Comparison of ENCODE assay signal across 1 cellular context in the genomic region with DNA sequence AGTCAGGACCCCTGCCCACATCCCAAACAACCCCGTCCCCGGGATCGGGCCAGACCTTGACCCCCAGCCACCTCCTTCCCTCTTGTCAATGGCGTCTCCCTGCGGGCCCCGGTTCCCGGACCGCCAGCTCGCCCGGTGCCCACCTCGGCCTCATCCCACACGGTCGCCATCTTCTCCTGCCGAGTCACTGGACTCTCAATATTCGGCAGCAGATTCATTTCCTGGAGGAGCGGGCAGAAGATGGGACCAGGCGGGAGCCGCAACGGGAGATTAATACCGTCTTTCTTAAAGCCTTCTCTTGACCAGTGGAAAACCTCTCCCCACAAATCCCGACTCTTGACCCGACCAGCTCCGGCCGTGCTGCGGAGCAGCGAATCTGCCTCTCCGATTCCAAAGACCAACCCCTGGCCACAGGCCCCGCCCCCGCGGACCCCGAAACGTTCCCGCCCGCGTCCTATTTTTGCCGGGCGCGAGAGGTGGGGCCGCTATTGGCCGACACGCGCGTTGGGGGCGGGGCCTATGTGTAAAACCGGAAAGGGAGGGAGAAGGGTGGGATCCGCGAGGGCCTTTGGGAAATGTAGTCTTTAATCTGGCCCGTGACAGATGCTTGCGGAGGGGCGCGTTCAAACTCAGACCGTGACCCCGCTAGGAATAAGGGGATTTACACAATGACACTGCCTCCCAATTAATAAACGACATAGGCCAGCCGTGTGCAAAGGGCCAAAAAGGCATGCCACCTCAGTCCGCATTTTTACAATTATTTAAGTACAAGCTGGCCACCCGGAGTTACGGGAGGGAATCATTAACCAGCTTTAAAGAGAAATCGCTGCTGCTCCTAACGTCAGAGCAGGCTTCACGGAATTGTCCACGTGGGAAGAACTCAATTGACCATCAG.
TF ChIP-seq lines count a peak whose summit lies in the region.

A gene (minus strand): TSS at position 378 of the 895 bp plus-strand sequence. CDS start 160 bp downstream, at position 218.

TF ChIP-seq in A549, 52 proteins besides CTCF, POLR2A, EP300 and RAD21 (continued from another document):
- TF ChIP-seq, protein P1, sequence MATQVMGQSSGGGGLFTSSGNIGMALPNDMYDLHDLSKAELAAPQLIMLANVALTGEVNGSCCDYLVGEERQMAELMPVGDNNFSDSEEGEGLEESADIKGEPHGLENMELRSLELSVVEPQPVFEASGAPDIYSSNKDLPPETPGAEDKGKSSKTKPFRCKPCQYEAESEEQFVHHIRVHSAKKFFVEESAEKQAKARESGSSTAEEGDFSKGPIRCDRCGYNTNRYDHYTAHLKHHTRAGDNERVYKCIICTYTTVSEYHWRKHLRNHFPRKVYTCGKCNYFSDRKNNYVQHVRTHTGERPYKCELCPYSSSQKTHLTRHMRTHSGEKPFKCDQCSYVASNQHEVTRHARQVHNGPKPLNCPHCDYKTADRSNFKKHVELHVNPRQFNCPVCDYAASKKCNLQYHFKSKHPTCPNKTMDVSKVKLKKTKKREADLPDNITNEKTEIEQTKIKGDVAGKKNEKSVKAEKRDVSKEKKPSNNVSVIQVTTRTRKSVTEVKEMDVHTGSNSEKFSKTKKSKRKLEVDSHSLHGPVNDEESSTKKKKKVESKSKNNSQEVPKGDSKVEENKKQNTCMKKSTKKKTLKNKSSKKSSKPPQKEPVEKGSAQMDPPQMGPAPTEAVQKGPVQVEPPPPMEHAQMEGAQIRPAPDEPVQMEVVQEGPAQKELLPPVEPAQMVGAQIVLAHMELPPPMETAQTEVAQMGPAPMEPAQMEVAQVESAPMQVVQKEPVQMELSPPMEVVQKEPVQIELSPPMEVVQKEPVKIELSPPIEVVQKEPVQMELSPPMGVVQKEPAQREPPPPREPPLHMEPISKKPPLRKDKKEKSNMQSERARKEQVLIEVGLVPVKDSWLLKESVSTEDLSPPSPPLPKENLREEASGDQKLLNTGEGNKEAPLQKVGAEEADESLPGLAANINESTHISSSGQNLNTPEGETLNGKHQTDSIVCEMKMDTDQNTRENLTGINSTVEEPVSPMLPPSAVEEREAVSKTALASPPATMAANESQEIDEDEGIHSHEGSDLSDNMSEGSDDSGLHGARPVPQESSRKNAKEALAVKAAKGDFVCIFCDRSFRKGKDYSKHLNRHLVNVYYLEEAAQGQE (IDR thresholded peaks at IDR 0.05), result no peak
- peak; percentile 89 for TF ChIP-seq KDM5A (IDR thresholded peaks at IDR 0.05)
- TF ChIP-seq, protein P2, sequence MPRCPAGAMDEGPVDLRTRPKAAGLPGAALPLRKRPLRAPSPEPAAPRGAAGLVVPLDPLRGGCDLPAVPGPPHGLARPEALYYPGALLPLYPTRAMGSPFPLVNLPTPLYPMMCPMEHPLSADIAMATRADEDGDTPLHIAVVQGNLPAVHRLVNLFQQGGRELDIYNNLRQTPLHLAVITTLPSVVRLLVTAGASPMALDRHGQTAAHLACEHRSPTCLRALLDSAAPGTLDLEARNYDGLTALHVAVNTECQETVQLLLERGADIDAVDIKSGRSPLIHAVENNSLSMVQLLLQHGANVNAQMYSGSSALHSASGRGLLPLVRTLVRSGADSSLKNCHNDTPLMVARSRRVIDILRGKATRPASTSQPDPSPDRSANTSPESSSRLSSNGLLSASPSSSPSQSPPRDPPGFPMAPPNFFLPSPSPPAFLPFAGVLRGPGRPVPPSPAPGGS (IDR thresholded peaks at IDR 0.05), result 0 out of 3 replicates have a peak, but pooled peaks have one; percentile 44
- no peak for TF ChIP-seq EHF (CRISPR knock-in tag; IDR thresholded peaks at IDR 0.05)
- TF ChIP-seq HDAC2 (IDR thresholded peaks at IDR 0.05), result peak; percentile 38; the same call in 1 of the 2 replicates
- TF ChIP-seq FOSL2 (IDR thresholded peaks at IDR 0.05), result no peak
- peak; percentile 55; the same call in 1 of the 2 replicates for TF ChIP-seq FOSL2 (CRISPR knock-in tag; IDR thresholded peaks at IDR 0.05)
- no peak for TF ChIP-seq JUNB (IDR thresholded peaks at IDR 0.05)
- TF ChIP-seq ZSCAN20 (CRISPR knock-in tag; IDR thresholded peaks at IDR 0.05), result no peak
- TF ChIP-seq, protein P3, sequence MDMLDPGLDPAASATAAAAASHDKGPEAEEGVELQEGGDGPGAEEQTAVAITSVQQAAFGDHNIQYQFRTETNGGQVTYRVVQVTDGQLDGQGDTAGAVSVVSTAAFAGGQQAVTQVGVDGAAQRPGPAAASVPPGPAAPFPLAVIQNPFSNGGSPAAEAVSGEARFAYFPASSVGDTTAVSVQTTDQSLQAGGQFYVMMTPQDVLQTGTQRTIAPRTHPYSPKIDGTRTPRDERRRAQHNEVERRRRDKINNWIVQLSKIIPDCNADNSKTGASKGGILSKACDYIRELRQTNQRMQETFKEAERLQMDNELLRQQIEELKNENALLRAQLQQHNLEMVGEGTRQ (IDR thresholded peaks at IDR 0.05), result peak; percentile 58; the same call in 1 of the 2 replicates
- TF ChIP-seq NPAS2 (CRISPR knock-in tag; IDR thresholded peaks at IDR 0.05; ENCODE audit: borderline replicate concordance), result no peak
- TF ChIP-seq, protein P4, sequence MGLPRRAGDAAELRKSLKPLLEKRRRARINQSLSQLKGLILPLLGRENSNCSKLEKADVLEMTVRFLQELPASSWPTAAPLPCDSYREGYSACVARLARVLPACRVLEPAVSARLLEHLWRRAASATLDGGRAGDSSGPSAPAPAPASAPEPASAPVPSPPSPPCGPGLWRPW (IDR thresholded peaks at IDR 0.05), result no peak
- no peak for TF ChIP-seq CBX8 (IDR thresholded peaks at IDR 0.05)
- 0 out of 2 replicates have a peak, but pooled peaks have one; percentile 45 for TF ChIP-seq HOXB5 (CRISPR knock-in tag; IDR thresholded peaks at IDR 0.05)
- no peak for TF ChIP-seq POLR2AphosphoS2 (conservative IDR thresholded peaks at IDR 0.05; ENCODE audit: low read length)
- TF ChIP-seq CBX2 (IDR thresholded peaks at IDR 0.05; ENCODE audit: borderline replicate concordance, low read depth), result no peak
- TF ChIP-seq SREBF2 (IDR thresholded peaks at IDR 0.05), result 0 out of 2 replicates have a peak, but pooled peaks have one; percentile 11
- TF ChIP-seq CHD4 (IDR thresholded peaks at IDR 0.05; ENCODE audit: borderline replicate concordance), result no peak
- TF ChIP-seq PHF8 (IDR thresholded peaks at IDR 0.05; ENCODE audit: borderline replicate concordance, low read depth), result peak; percentile 93
- TF ChIP-seq, protein P5, sequence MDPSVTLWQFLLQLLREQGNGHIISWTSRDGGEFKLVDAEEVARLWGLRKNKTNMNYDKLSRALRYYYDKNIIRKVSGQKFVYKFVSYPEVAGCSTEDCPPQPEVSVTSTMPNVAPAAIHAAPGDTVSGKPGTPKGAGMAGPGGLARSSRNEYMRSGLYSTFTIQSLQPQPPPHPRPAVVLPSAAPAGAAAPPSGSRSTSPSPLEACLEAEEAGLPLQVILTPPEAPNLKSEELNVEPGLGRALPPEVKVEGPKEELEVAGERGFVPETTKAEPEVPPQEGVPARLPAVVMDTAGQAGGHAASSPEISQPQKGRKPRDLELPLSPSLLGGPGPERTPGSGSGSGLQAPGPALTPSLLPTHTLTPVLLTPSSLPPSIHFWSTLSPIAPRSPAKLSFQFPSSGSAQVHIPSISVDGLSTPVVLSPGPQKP (IDR thresholded peaks at IDR 0.05; ENCODE audit: low read depth, low read length), result no peak
- TF ChIP-seq TFCP2L1 (CRISPR knock-in tag; IDR thresholded peaks at IDR 0.05), result no peak
- 0 out of 2 replicates have a peak, but pooled peaks have one; percentile 54 for TF ChIP-seq HOXA7 (CRISPR knock-in tag; IDR thresholded peaks at IDR 0.05)
- TF ChIP-seq GATA3 (IDR thresholded peaks at IDR 0.05; ENCODE audit: borderline replicate concordance), result no peak
